ENCODE assay signal across 8 cellular contexts in the genomic region with DNA sequence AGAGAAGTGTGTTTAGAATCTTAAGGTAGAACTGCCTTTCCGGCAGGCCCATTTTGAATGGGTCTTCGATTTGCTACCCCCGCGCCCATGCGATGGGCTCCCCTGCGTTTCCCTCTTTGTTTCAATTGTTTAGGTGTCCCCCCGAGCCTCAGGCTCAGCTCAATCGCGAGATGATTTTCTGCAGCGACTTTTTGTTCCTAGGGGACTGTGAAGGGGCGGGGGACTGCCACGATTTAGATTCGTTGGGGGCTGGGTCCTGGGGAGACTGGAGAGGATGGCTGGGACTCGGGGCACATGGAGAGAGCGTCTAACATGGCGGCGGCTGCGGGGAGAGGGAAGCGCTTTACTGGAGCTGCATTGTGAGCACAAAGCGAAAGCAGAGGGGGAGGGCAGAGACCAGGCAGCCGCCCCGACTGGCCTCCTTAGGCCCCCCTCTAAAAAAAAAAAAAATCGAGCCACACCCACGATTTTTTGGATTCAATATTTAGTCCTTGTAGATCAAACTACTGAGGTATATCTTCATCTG. TPM values are rescaled to one million over a fixed set of nuclear protein-coding genes. Genes with fewer than 3 reads are reported as not detected.
DNase-seq lines count a peak whose midpoint lies in the region; ATAC-seq and TF ChIP-seq lines count a peak whose summit lies in the region.

No MANE protein-coding gene starts in this region.

- POLR2A ChIA-PET in activated CD8-positive, alpha-beta T cell treated with anti-CD3 and anti-CD28 coated beads for 36 hours (lab: Charles Lee) = interaction anchor here (0.6 to 2.0 kb wide), 7 partner anchors 10 to 118 kb away, joined by 3 to 9 read pairs (median 3); no protein-coding TSS in a partner anchor

- peaks cover 36% of the 10 kb centered on the region for H3K36me3 Mint-ChIP-seq in activated CD8-positive, alpha-beta T cell treated with anti-CD3 and anti-CD28 coated beads for 36 hours (ENCODE audit: low read depth)

- peaks cover 25% of the 10 kb centered on the region for H3K4me1 Mint-ChIP-seq in activated CD8-positive, alpha-beta T cell treated with anti-CD3 and anti-CD28 coated beads for 36 hours (ENCODE audit: low read depth)

- no peaks in the 10 kb centered on the region for H3K9me3 Mint-ChIP-seq in activated CD8-positive, alpha-beta T cell treated with anti-CD3 and anti-CD28 coated beads for 36 hours

- H3K27me3 ChIP-seq in ectodermal cell (ENCODE audit: control insufficient read depth, insufficient read depth, low read length, poor library complexity, severe bottlenecking) = no peaks in the 10 kb centered on the region

- CTCF ChIA-PET in activated CD8-positive, alpha-beta T cell treated with anti-CD3 and anti-CD28 coated beads for 36 hours (lab: Charles Lee) = no interaction called here

- WGBS in ectodermal cell, 2 experiments = 0% methylated on average over 24 of the region's 24 CpGs

- H3K4me1 ChIP-seq in ectodermal cell (ENCODE audit: control insufficient read depth, insufficient read depth, low read length) = peaks cover 18% of the 10 kb centered on the region

- H3K4me3 ChIP-seq in ectodermal cell (ENCODE audit: insufficient read depth, low read depth, low read length) = peak overlapping the region; percentile 90

- H3K4me3 Mint-ChIP-seq in activated CD8-positive, alpha-beta T cell treated with anti-CD3 and anti-CD28 coated beads for 36 hours = peak overlapping the region; percentile 97

- peak; percentile 62 to 76 for DNase-seq in NCI-H2081 (lab: John Stamatoyannopoulos, UW)
- DNase-seq in NCI-H2081 treated with DMSO at 0.1 percent for 48 hours (lab: John Stamatoyannopoulos, UW) = no peak
- peak; percentile 76 for DNase-seq in NCI-H526 treated with DMSO at 0.1 percent for 48 hours (lab: John Stamatoyannopoulos, UW)
- peak; percentile 90 for DNase-seq in activated CD8-positive, alpha-beta T cell treated with anti-CD3 and anti-CD28 coated beads for 36 hours
- peak; percentile 87 for DNase-seq in lung microvascular endothelial cell (ENCODE audit: low read depth in 2 of 2)
- DNase-seq in stimulated activated CD8-positive, alpha-beta memory T cell treated with anti-CD3 and anti-CD28 coated beads, Interleukin-12 subunit alpha, Interleukin-12 subunit beta, amount 100 ng/mL, for 1 hour (ENCODE audit: low read depth) = peak; percentile 56

- peak; percentile 45 for ATAC-seq in HG03139 (IDR thresholded peaks at IDR 0.05; ENCODE audit: unreplicated experiment)
- ATAC-seq in activated CD8-positive, alpha-beta T cell treated with anti-CD3 and anti-CD28 coated beads for 36 hours = peak; percentile 59

- peak overlapping the region; percentile 95 for H3K27ac ChIP-seq in ectodermal cell (ENCODE audit: insufficient read depth, low read depth, low read length, poor library complexity, severe bottlenecking)

- H3K36me3 ChIP-seq in ectodermal cell (ENCODE audit: control insufficient read depth, insufficient read depth, low read length) = peaks cover 6% of the 10 kb centered on the region

- H3K27me3 Mint-ChIP-seq in activated CD8-positive, alpha-beta T cell treated with anti-CD3 and anti-CD28 coated beads for 36 hours = no peaks in the 10 kb centered on the region

- no peaks in the 10 kb centered on the region for H3K9me3 ChIP-seq in ectodermal cell (ENCODE audit: control insufficient read depth, low read length)

- intact Hi-C loops in activated CD8-positive, alpha-beta T cell treated with anti-CD3 and anti-CD28 coated beads for 36 hours (cut with micrococcal nuclease) = loop anchor here (2.0 to 5.0 kb wide), 2 partner anchors 52 to 56 kb away; a partner anchor contains a TSS

- TF ChIP-seq CTCF in activated CD8-positive, alpha-beta T cell treated with anti-CD3 and anti-CD28 coated beads for 36 hours (IDR thresholded peaks at IDR 0.05) = no peak

- peak overlapping the region; percentile 99 for H3K27ac Mint-ChIP-seq in activated CD8-positive, alpha-beta T cell treated with anti-CD3 and anti-CD28 coated beads for 36 hours

RNA-seq across cellular contexts. Expression of a gene that starts 1.7 kb away (rescaled TPM):
- 100 to 1,000 TPM; 297 to 328 TPM for total RNA-seq in activated CD8-positive, alpha-beta T cell treated with anti-CD3 and anti-CD28 coated beads for 36 hours
- polyA plus RNA-seq in ectodermal cell (2013, experiment 1 of 4) = 291 TPM
- 321 TPM for polyA plus RNA-seq in ectodermal cell (2013, experiment 2 of 4)
- polyA plus RNA-seq in ectodermal cell (2013, experiment 3 of 4) = 261 TPM
- polyA plus RNA-seq in ectodermal cell (2013, experiment 4 of 4) = 287 TPM
- total RNA-seq in lung microvascular endothelial cell = 119 and 133 TPM in 2 replicates

RNA-seq across cellular contexts. Expression of a gene that starts 52.2 kb away (rescaled TPM):
- total RNA-seq in activated CD8-positive, alpha-beta T cell treated with anti-CD3 and anti-CD28 coated beads for 36 hours = 100 to 1,000 TPM; 129 to 137 TPM
- 68.3 TPM for polyA plus RNA-seq in ectodermal cell (2013, experiment 1 of 4)
- polyA plus RNA-seq in ectodermal cell (2013, experiment 2 of 4) = 66.8 TPM
- 38.6 TPM for polyA plus RNA-seq in ectodermal cell (2013, experiment 3 of 4)
- 43.9 TPM for polyA plus RNA-seq in ectodermal cell (2013, experiment 4 of 4)
- 9.4 and 13.3 TPM in 2 replicates for total RNA-seq in lung microvascular endothelial cell
